In genomic region chr3:45032113-45032512, GRCh38 we compare ENCODE assay signal across 29 cellular contexts. TPM values are rescaled to one million over a fixed set of nuclear protein-coding genes. Genes with fewer than 3 reads are reported as not detected.
"Had no signal": no experiment of that assay in that cellular context is flagged by ENCODE, and none has a peak within 500 bp of the region (broad histone marks: within the 10 kb centered on the region; RNA-seq: fewer than 3 reads in every experiment).

No MANE protein-coding gene starts in this region.

- H3K27ac ChIP-seq: brain microvascular endothelial cell, colonic mucosa, dorsolateral prefrontal cortex, esophagus muscularis mucosa, foreskin keratinocyte, gastrocnemius medialis, heart left ventricle had no signal

- H3K9me3 Mint-ChIP-seq: activated CD4-positive, alpha-beta memory T cell treated with anti-CD3 and anti-CD28 coated beads for 36 hours; activated naive CD4-positive, alpha-beta T cell treated with anti-CD3 and anti-CD28 coated beads for 36 hours; activated naive CD4-positive, alpha-beta T cell treated with anti-CD3 and anti-CD28 coated beads, Interleukin-2, amount 50 U/mL, for 24 hours; activated T-helper 1 cell treated with anti-CD3 and anti-CD28 coated beads, Interleukin-12 subunit alpha, Interleukin-12 subunit beta, Interleukin-2, Interleukin-4 antibody, amounts not matched to agents 30 ng/mL and 10 ng/mL and 1 ng/mL, durations not matched to agents 14 hours and 24 hours and 36 hours; activated T-helper 2 cell treated with anti-CD3 and anti-CD28 coated beads, Interferon-gamma antibody, Interleukin-2, Interleukin-4, amounts not matched to agents 10 μg/mL and 5 μg/mL and 100 μg/mL, durations not matched to agents 14 hours and 24 hours and 36 hours; endodermal cell had no signal

- H3K36me3 ChIP-seq: brain microvascular endothelial cell, colonic mucosa, gastrocnemius medialis had no signal

- H3K27me3 ChIP-seq: brain microvascular endothelial cell, colonic mucosa, dorsolateral prefrontal cortex, esophagus muscularis mucosa, heart left ventricle had no signal

- H3K4me3 ChIP-seq: colonic mucosa, dorsolateral prefrontal cortex, esophagus muscularis mucosa, gastrocnemius medialis, heart left ventricle had no signal

- ATAC-seq: activated CD8-positive, alpha-beta memory T cell treated with anti-CD3 and anti-CD28 coated beads, Interleukin-2, amount 10 ng/mL, durations not matched to agents 7 days and 5 days; activated CD8-positive, alpha-beta T cell treated with anti-CD3 and anti-CD28 coated beads, Interleukin-2, amount 10 ng/mL, durations not matched to agents 7 days and 5 days; foreskin keratinocyte; gastrocnemius medialis; heart left ventricle had no signal

- H3K27ac Mint-ChIP-seq: activated CD4-positive, alpha-beta memory T cell treated with anti-CD3 and anti-CD28 coated beads for 36 hours; activated CD8-positive, alpha-beta memory T cell treated with anti-CD3 and anti-CD28 coated beads, Interleukin-2, amount 10 ng/mL, durations not matched to agents 7 days and 5 days; activated CD8-positive, alpha-beta T cell treated with anti-CD3 and anti-CD28 coated beads, Interleukin-2, amount 10 ng/mL, durations not matched to agents 7 days and 5 days; activated naive CD4-positive, alpha-beta T cell treated with anti-CD3 and anti-CD28 coated beads for 36 hours; activated naive CD4-positive, alpha-beta T cell treated with anti-CD3 and anti-CD28 coated beads, Interleukin-2, amount 50 U/mL, for 24 hours; activated T-helper 1 cell treated with anti-CD3 and anti-CD28 coated beads, Interleukin-12 subunit alpha, Interleukin-12 subunit beta, Interleukin-2, Interleukin-4 antibody, amounts not matched to agents 30 ng/mL and 10 ng/mL and 1 ng/mL, durations not matched to agents 14 hours and 24 hours and 36 hours; activated T-helper 2 cell treated with anti-CD3 and anti-CD28 coated beads, Interferon-gamma antibody, Interleukin-2, Interleukin-4, amounts not matched to agents 10 μg/mL and 5 μg/mL and 100 μg/mL, durations not matched to agents 14 hours and 24 hours and 36 hours; endodermal cell had no signal

- H3K9me3 ChIP-seq: colonic mucosa, esophagus muscularis mucosa, gastrocnemius medialis, heart left ventricle had no signal

- DNase-seq: activated CD4-positive, alpha-beta memory T cell treated with anti-CD3 and anti-CD28 coated beads for 36 hours; activated CD4-positive, alpha-beta T cell treated with anti-CD3 and anti-CD28 coated beads for 1 hour; activated CD4-positive, alpha-beta T cell treated with anti-CD3 and anti-CD28 coated beads for 48 hours; activated CD8-positive, alpha-beta memory T cell treated with anti-CD3 and anti-CD28 coated beads, Interleukin-2, amount 10 ng/mL, durations not matched to agents 7 days and 5 days; activated CD8-positive, alpha-beta memory T cell treated with anti-CD3 and anti-CD28 coated beads, Interleukin-2, amount 50 U/mL, for 4 hours; activated CD8-positive, alpha-beta T cell treated with anti-CD3 and anti-CD28 coated beads, Interleukin-2, amount 10 ng/mL, durations not matched to agents 7 days and 5 days; activated effector memory CD4-positive, alpha-beta T cell treated with anti-CD3 and anti-CD28 coated beads, Interleukin-2, amount 50 U/mL, for 16 hours; activated naive CD4-positive, alpha-beta T cell treated with anti-CD3 and anti-CD28 coated beads for 36 hours; activated T-cell treated with anti-CD3 and anti-CD28 coated beads, Interleukin-2, amount 50 U/mL, for 1 hour; activated T-cell treated with anti-CD3 and anti-CD28 coated beads, Interleukin-2, amount 50 U/mL, for 48 hours; amniotic stem cell; anterior cingulate cortex; brain microvascular endothelial cell; central memory CD4-positive, alpha-beta T cell; cerebellar nuclear complex; colonic mucosa; dorsolateral prefrontal cortex; effector memory CD4-positive, alpha-beta T cell; endodermal cell; erythroblast; foreskin keratinocyte; gastrocnemius medialis; glutamatergic neuron; heart left ventricle; T-helper 2 cell had no signal

- H3K36me3 Mint-ChIP-seq: activated CD4-positive, alpha-beta memory T cell treated with anti-CD3 and anti-CD28 coated beads for 36 hours; activated CD8-positive, alpha-beta memory T cell treated with anti-CD3 and anti-CD28 coated beads, Interleukin-2, amount 10 ng/mL, durations not matched to agents 7 days and 5 days; activated naive CD4-positive, alpha-beta T cell treated with anti-CD3 and anti-CD28 coated beads, Interleukin-2, amount 50 U/mL, for 24 hours had no signal

- H3K4me3 Mint-ChIP-seq: activated CD4-positive, alpha-beta memory T cell treated with anti-CD3 and anti-CD28 coated beads for 36 hours; activated CD8-positive, alpha-beta memory T cell treated with anti-CD3 and anti-CD28 coated beads, Interleukin-2, amount 10 ng/mL, durations not matched to agents 7 days and 5 days; activated CD8-positive, alpha-beta T cell treated with anti-CD3 and anti-CD28 coated beads, Interleukin-2, amount 10 ng/mL, durations not matched to agents 7 days and 5 days; activated naive CD4-positive, alpha-beta T cell treated with anti-CD3 and anti-CD28 coated beads for 36 hours; activated naive CD4-positive, alpha-beta T cell treated with anti-CD3 and anti-CD28 coated beads, Interleukin-2, amount 50 U/mL, for 24 hours; activated T-helper 1 cell treated with anti-CD3 and anti-CD28 coated beads, Interleukin-12 subunit alpha, Interleukin-12 subunit beta, Interleukin-2, Interleukin-4 antibody, amounts not matched to agents 30 ng/mL and 10 ng/mL and 1 ng/mL, durations not matched to agents 14 hours and 24 hours and 36 hours; endodermal cell had no signal

RNA-seq across cellular contexts. Expression of gene CLEC3B, which starts 6.0 kb away (rescaled TPM):
- total RNA-seq: activated CD4-positive, alpha-beta memory T cell treated with anti-CD3 and anti-CD28 coated beads for 36 hours; activated CD8-positive, alpha-beta memory T cell treated with anti-CD3 and anti-CD28 coated beads, Interleukin-2, amount 10 ng/mL, durations not matched to agents 7 days and 5 days; activated naive CD4-positive, alpha-beta T cell treated with anti-CD3 and anti-CD28 coated beads for 36 hours; activated T-helper 1 cell treated with anti-CD3 and anti-CD28 coated beads, Interleukin-12 subunit alpha, Interleukin-12 subunit beta, Interleukin-2, Interleukin-4 antibody, amounts not matched to agents 30 ng/mL and 10 ng/mL and 1 ng/mL, durations not matched to agents 14 hours and 24 hours and 36 hours; activated T-helper 2 cell treated with anti-CD3 and anti-CD28 coated beads, Interferon-gamma antibody, Interleukin-2, Interleukin-4, amounts not matched to agents 10 μg/mL and 5 μg/mL and 100 μg/mL, durations not matched to agents 14 hours and 24 hours and 36 hours; endodermal cell; foreskin keratinocyte had no signal
